In the genomic region with DNA sequence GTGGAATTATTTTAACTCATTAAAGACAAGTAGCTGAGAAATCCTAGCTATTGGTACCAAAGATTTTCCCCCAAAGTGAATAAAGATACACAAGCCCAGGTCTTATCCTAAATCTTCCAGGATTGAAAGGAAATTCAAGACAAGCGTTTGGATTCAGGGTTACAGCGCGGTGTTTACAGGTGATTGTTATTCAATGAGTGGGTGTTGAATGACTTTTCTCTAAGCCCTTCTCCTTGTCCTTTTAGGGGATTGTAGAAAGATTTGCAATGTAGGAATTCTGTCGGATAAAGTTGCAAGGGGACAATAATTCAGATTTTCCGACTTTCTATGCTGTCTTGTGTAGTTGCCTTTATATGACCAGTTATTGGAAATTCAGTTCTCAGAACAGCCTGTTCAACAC, we compare ENCODE assay signal across 17 cellular contexts.
"Had no signal": no experiment of that assay in that cellular context is flagged by ENCODE, and none has a peak within 500 bp of the region (broad histone marks: within the 10 kb centered on the region; RNA-seq: fewer than 3 reads in every experiment).

No MANE protein-coding gene starts in this region.

- H3K4me2 ChIP-seq: hepatocyte had no signal

- H3K36me3 ChIP-seq: transverse colon, uterus had no signal

- ATAC-seq: activated CD4-positive, alpha-beta T cell treated with anti-CD3 and anti-CD28 coated beads for 36 hours; activated CD8-positive, alpha-beta memory T cell treated with anti-CD3 and anti-CD28 coated beads, Interleukin-2, amount 10 ng/mL, durations not matched to agents 7 days and 5 days; left ventricle myocardium superior had no signal

- H3K9me3 ChIP-seq: esophagus squamous epithelium, suprapubic skin, transverse colon, uterus had no signal

- H2AFZ ChIP-seq: hepatocyte had no signal

- FAIRE-seq: bronchial epithelial cell, TTC549 had no signal

- H3K4me1 ChIP-seq: esophagus squamous epithelium, suprapubic skin, transverse colon, uterus had no signal

- DNase-seq: activated CD4-positive, alpha-beta memory T cell treated with anti-CD3 and anti-CD28 coated beads for 36 hours; activated CD4-positive, alpha-beta T cell treated with anti-CD3 and anti-CD28 coated beads for 36 hours; activated CD8-positive, alpha-beta memory T cell treated with anti-CD3 and anti-CD28 coated beads, Interleukin-2, amount 10 ng/mL, durations not matched to agents 7 days and 5 days; effector CD8-positive, alpha-beta T cell; esophagus squamous epithelium; immature natural killer cell; kidney glomerular epithelial cell; left ventricle myocardium superior; nephron progenitor cell; occipital lobe; T-helper 2 cell; transverse colon; uterus had no signal

- H3K4me3 ChIP-seq: esophagus squamous epithelium, hepatocyte, suprapubic skin, transverse colon, uterus had no signal

- H3K27me3 ChIP-seq: esophagus squamous epithelium, hepatocyte, suprapubic skin, transverse colon, uterus had no signal

- H3K27ac ChIP-seq: esophagus squamous epithelium, hepatocyte, suprapubic skin, transverse colon, uterus had no signal

- H3K79me2 ChIP-seq: hepatocyte had no signal
